9 cellular contexts compared by ENCODE assay signal in genomic region chr1:20312310-20312709, GRCh38.
"Had no signal": no experiment of that assay in that cellular context is flagged by ENCODE, and none has a peak within 500 bp of the region (broad histone marks: within the 10 kb centered on the region; RNA-seq: fewer than 3 reads in every experiment).

No MANE protein-coding gene starts in this region.

- H3K36me3 ChIP-seq: WERI-Rb-1 had no signal

- H3K27ac ChIP-seq: VCaP, WERI-Rb-1 had no signal

- ATAC-seq: activated CD4-positive, alpha-beta T cell treated with anti-CD3 and anti-CD28 coated beads for 36 hours; activated CD4-positive, CD25-positive, alpha-beta regulatory T cell treated with anti-CD3 and anti-CD28 coated beads, Interleukin-2, amount 50 U/mL, for 24 hours; activated CD8-positive, alpha-beta memory T cell treated with anti-CD3 and anti-CD28 coated beads, Interleukin-2, amount 10 ng/mL, durations not matched to agents 7 days and 5 days; activated CD8-positive, alpha-beta T cell treated with anti-CD3 and anti-CD28 coated beads for 36 hours; activated CD8-positive, alpha-beta T cell treated with anti-CD3 and anti-CD28 coated beads, Interleukin-2, amount 10 ng/mL, durations not matched to agents 7 days and 5 days; T-helper 17 cell; WTC11 had no signal
